20 cellular contexts compared by ENCODE assay signal in genomic region chr5:5374034-5374715, GRCh38. TPM values are rescaled to one million over a fixed set of nuclear protein-coding genes. Genes with fewer than 3 reads are reported as not detected.
A peak's percentile ranks its signal among the peaks of the same experiment; 100 is the strongest.
DNase-seq lines count a peak whose midpoint lies in the region; ATAC-seq and TF ChIP-seq lines count a peak whose summit lies in the region.
"Had no signal": no experiment of that assay in that cellular context is flagged by ENCODE, and none has a peak within 500 bp of the region (broad histone marks: within the 10 kb centered on the region; RNA-seq: fewer than 3 reads in every experiment).

No MANE protein-coding gene starts in this region.

- TF ChIP-seq EP300 in ovary (IDR thresholded peaks at IDR 0.05): no peak

- 50 to 58% (median 55%) methylated on average over 6 of the region's 6 CpGs for WGBS in ovary, 3 donors

- H3K27ac ChIP-seq in ovary: no peak overlapping the region
- H3K27ac ChIP-seq: PC-9, vagina had no signal

- ATAC-seq in left lobe of liver (no peak), HG02981 (IDR thresholded peaks at IDR 0.05; ENCODE audit: unreplicated experiment) (no peak)
- ATAC-seq: activated CD4-positive, CD25-positive, alpha-beta regulatory T cell treated with anti-CD3 and anti-CD28 coated beads, Interleukin-2, amount 50 U/mL, for 24 hours; stimulated activated naive CD8-positive, alpha-beta T cell treated with anti-CD3 and anti-CD28 coated beads, Interleukin-15, Interleukin-2, amounts not matched to agents 100 U/mL and 50 U/mL, for 24 hours had no signal

- peaks cover 2% of the 10 kb centered on the region for H3K4me1 ChIP-seq in ovary (ENCODE audit: insufficient read depth)

- intact Hi-C loops in posterior vena cava (cut with DNase I): no loop called here
- intact Hi-C loops in ovary (cut with DNase I): no loop called here

- peak; percentile 71 for DNase-seq in EL
- DNase-seq in NB4 (ENCODE audit: low read depth): peak; percentile 63
- DNase-seq in fibroblast of mammary gland (ENCODE audit: low read depth): peak; percentile 72
- peak; percentile 54 for DNase-seq in posterior vena cava (ENCODE audit: low spot score)
- no peak for DNase-seq in left lobe of liver (ENCODE audit: low spot score)
- DNase-seq in AG08396 (ENCODE audit: low spot score): no peak
- no peak for DNase-seq in ovary
- DNase-seq: activated CD8-positive, alpha-beta memory T cell treated with anti-CD3 and anti-CD28 coated beads, Interleukin-2, amount 50 U/mL, for 48 hours; activated naive CD4-positive, alpha-beta T cell treated with anti-CD3 and anti-CD28 coated beads, Interleukin-2, amount 10 ng/mL, durations not matched to agents 7 days and 5 days; BE2C; DMS153; effector CD4-positive, alpha-beta T cell; KG1; mesendoderm; NCI-H446; PC-9; stimulated activated naive CD8-positive, alpha-beta T cell treated with anti-CD3 and anti-CD28 coated beads, Interleukin-15, Interleukin-2, amounts not matched to agents 100 U/mL and 50 U/mL, for 24 hours had no signal

- no peaks in the 10 kb centered on the region for H3K36me3 ChIP-seq in ovary
- H3K36me3 ChIP-seq: BE2C, vagina had no signal

- H3K9me3 ChIP-seq in ovary: no peaks in the 10 kb centered on the region
- H3K9me3 ChIP-seq: BE2C, vagina had no signal

- no peak for TF ChIP-seq POLR2A in NB4 (IDR thresholded peaks at IDR 0.05; ENCODE audit: extremely low read depth, insufficient read length)
- TF ChIP-seq POLR2A in ovary (IDR thresholded peaks at IDR 0.05): no peak

- no peak overlapping the region for H3K4me3 ChIP-seq in NB4 (ENCODE audit: low read depth, low read length)
- no peak overlapping the region for H3K4me3 ChIP-seq in fibroblast of mammary gland (ENCODE audit: control insufficient read depth, low read depth, low read length)
- H3K4me3 ChIP-seq in ovary: no peak overlapping the region
- H3K4me3 ChIP-seq: PC-9, vagina had no signal

- no peaks in the 10 kb centered on the region for H3K27me3 ChIP-seq in ovary
- H3K27me3 ChIP-seq: BE2C, vagina had no signal

- TF ChIP-seq CTCF in NB4 (IDR thresholded peaks at IDR 0.05; ENCODE audit: low read depth, low read length): no peak
- TF ChIP-seq CTCF in fibroblast of mammary gland (conservative IDR thresholded peaks at IDR 0.05; ENCODE audit: control insufficient read depth, insufficient read depth, low read depth, low read length): no peak
- TF ChIP-seq CTCF in ovary (IDR thresholded peaks at IDR 0.05): no peak

RNA-seq across cellular contexts. Expression of gene ICE1, which starts 48.3 kb away (rescaled TPM):
- total RNA-seq in posterior vena cava (10 to 100 TPM; 29.9 to 30.4 TPM), left lobe of liver (8.7 TPM), ovary (10 to 100 TPM; 22.7 to 38.0 (median 30.7) TPM)
- polyA plus RNA-seq in ovary: 10 to 100 TPM; 10.7 to 18.6 TPM

Comparison
In these comparisons a context has a peak if more than half of its experiments do, and no peak if none do; other contexts are left out.
1. DNase-seq: peak in EL (single experiment), NB4 (single experiment), fibroblast of mammary gland (single experiment) and posterior vena cava (single experiment); none in left lobe of liver (single experiment), AG08396 (single experiment) and ovary (0 of 5).